Comparison of ENCODE assay signal across 9 cellular contexts in genomic region chr10:5948999-5949759, GRCh38. TPM values are rescaled to one million over a fixed set of nuclear protein-coding genes. Genes with fewer than 3 reads are reported as not detected.
DNase-seq lines count a peak whose midpoint lies in the region; ATAC-seq and TF ChIP-seq lines count a peak whose summit lies in the region.
"Had no signal": no experiment of that assay in that cellular context is flagged by ENCODE, and none has a peak within 500 bp of the region (broad histone marks: within the 10 kb centered on the region; RNA-seq: fewer than 3 reads in every experiment).

No MANE protein-coding gene starts in this region.

- H4K20me1 ChIP-seq in GM23248 (ENCODE audit: insufficient read depth): no peaks in the 10 kb centered on the region

- no peaks in the 10 kb centered on the region for H3K79me2 ChIP-seq in GM23248 (ENCODE audit: insufficient read depth)

- H3K4me3 Mint-ChIP-seq in T-helper 17 cell: no peak overlapping the region

- in situ Hi-C loops in GM23248 (cut with MboI): no loop called here

- TF ChIP-seq CTCF in lung (IDR thresholded peaks at IDR 0.05; ENCODE audit: control extremely low read depth, extremely low read depth): peak; percentile 36
- peak in 2 of 3 experiments; percentile 23 to 25 for TF ChIP-seq CTCF in vagina (IDR thresholded peaks at IDR 0.05)

- H3K4me1 ChIP-seq in GM23248 (ENCODE audit: insufficient read depth): peaks cover 34% of the 10 kb centered on the region
- H3K4me1 ChIP-seq in lung (ENCODE audit: control insufficient read depth in 2 of 2, insufficient read depth in 2 of 2, low read length in 2 of 2): peaks cover 0 to 7% of the 10 kb centered on the region in 2 donors
- peaks cover 33% of the 10 kb centered on the region for H3K4me1 ChIP-seq in vagina

- 54 to 58% methylated on average over 14 of the region's 14 CpGs for WGBS in GM23248 (ENCODE audit: low coverage in 1 of 2, low lambda C conversion rate in 2 of 2, missing lambda C conversion rate in 2 of 2), 2 experiments
- WGBS in lung, 2 donors: 56 to 59% methylated on average over 14 of the region's 14 CpGs

- H3K36me3 ChIP-seq in GM23248 (ENCODE audit: low read depth): no peaks in the 10 kb centered on the region
- H3K36me3 ChIP-seq in lung (ENCODE audit: control insufficient read depth in 2 of 2, insufficient read depth in 2 of 2, low read length in 2 of 2): peaks cover 0 to 9% of the 10 kb centered on the region in 2 donors
- no peaks in the 10 kb centered on the region for H3K36me3 ChIP-seq in vagina

- H3K27ac ChIP-seq in GM23248 (no peak overlapping the region), lung (ENCODE audit: low read depth in 1 of 2, low read length in 1 of 2) (peak overlapping the region in 1 of 2 donors; percentile 60), vagina (peak overlapping the region; percentile 58)
- H3K27ac ChIP-seq: gastrocnemius medialis had no signal

- H2AFZ ChIP-seq in GM23248: no peak overlapping the region

- peaks cover 22% of the 10 kb centered on the region for H3F3A ChIP-seq in GM23248 (ENCODE audit: insufficient read depth)

- intact Hi-C loops in vagina (cut with DNase I): no loop called here

- no peaks in the 10 kb centered on the region for H3K36me3 Mint-ChIP-seq in T-helper 17 cell (ENCODE audit: low read depth)

- H3K9me2 ChIP-seq in GM23248 (ENCODE audit: insufficient read depth): no peaks in the 10 kb centered on the region

- H3K9me3 ChIP-seq in GM23248 (ENCODE audit: low read depth) (no peaks in the 10 kb centered on the region), lung (ENCODE audit: control insufficient read depth in 2 of 2, insufficient read depth in 1 of 2, low read length in 1 of 2) (no peaks in the 10 kb centered on the region), vagina (no peaks in the 10 kb centered on the region), T-helper 17 cell (ENCODE audit: control insufficient read depth, low read length, poor library complexity, severe bottlenecking) (no peaks in the 10 kb centered on the region)
- H3K9me3 ChIP-seq: gastrocnemius medialis had no signal

- H3K27ac Mint-ChIP-seq in T-helper 17 cell: no peak overlapping the region

- no peaks in the 10 kb centered on the region for H3K27me3 Mint-ChIP-seq in T-helper 17 cell

- H3K27me3 ChIP-seq in GM23248 (replicated peaks; ENCODE audit: insufficient read depth) (no peaks in the 10 kb centered on the region), lung (ENCODE audit: control insufficient read depth, insufficient read depth) (no peaks in the 10 kb centered on the region), vagina (no peaks in the 10 kb centered on the region)
- H3K27me3 ChIP-seq: gastrocnemius medialis had no signal

- H3K4me3 ChIP-seq in GM23248 (no peak overlapping the region), lung (no peak overlapping the region), vagina (no peak overlapping the region)
- H3K4me3 ChIP-seq: gastrocnemius medialis had no signal

- peak; percentile 71 for DNase-seq in AG08396 (ENCODE audit: low spot score)
- peak; percentile 76 for DNase-seq in GM23248
- DNase-seq in SK-N-DZ (ENCODE audit: low spot score): peak; percentile 64
- peak; percentile 80 for DNase-seq in dermis blood vessel endothelial cell
- peak; percentile 65 for DNase-seq in lung (ENCODE audit: low spot score)
- DNase-seq in vagina (ENCODE audit: extremely low spot score in 2 of 2): no peak
- no peak for DNase-seq in NCI-H1694 (lab: John Stamatoyannopoulos, UW)
- no peak for DNase-seq in T-helper 17 cell

- no peak overlapping the region for H3K9ac ChIP-seq in GM23248

- no peak overlapping the region for H3K4me2 ChIP-seq in GM23248 (ENCODE audit: unreplicated experiment)

- ATAC-seq in lung (ENCODE audit: insufficient read depth, low FRiP score) (no peak), T-helper 17 cell (no peak)
- ATAC-seq: gastrocnemius medialis had no signal

- H3K4me1 Mint-ChIP-seq in T-helper 17 cell: peaks cover 14% of the 10 kb centered on the region

- no peak for TF ChIP-seq POLR2A in vagina (IDR thresholded peaks at IDR 0.05)

RNA-seq across cellular contexts. Expression of gene IL15RA, which starts 28.2 kb away (rescaled TPM):
- total RNA-seq in GM23248 (2014; rRNA removed; shearing (Covaris generic)): 0.89 and 7.0 TPM in 2 replicates
- polyA plus RNA-seq in GM23248 (2016; fragmentation: Nextera tagmentation; extraction: Ambion mirVana) (4.0 and 4.9 TPM in 2 replicates), lung (10 to 100 TPM; 25.5 to 67.7 TPM)
- not detected in 2 replicates for polyA plus RNA-seq in SK-N-DZ (2014; cell fraction: cytosol; rRNA removed)
- polyA plus RNA-seq in SK-N-DZ (2014; cell fraction: nucleus; rRNA removed): not detected in 2 replicates
- total RNA-seq in dermis blood vessel endothelial cell (13.9 and 15.7 TPM in 2 replicates), lung (10 to 100 TPM; 13.2 to 40.0 TPM), vagina (41.0 TPM), T-helper 17 cell (10 to 100 TPM; 12.6 to 13.0 TPM)

RNA-seq across cellular contexts. Expression of gene FBH1, which starts 59.1 kb away (rescaled TPM):
- 79.3 and 87.6 TPM in 2 replicates for total RNA-seq in GM23248 (2014; rRNA removed; shearing (Covaris generic))
- polyA plus RNA-seq in GM23248 (2016; fragmentation: Nextera tagmentation; extraction: Ambion mirVana) (66.4 and 71.4 TPM in 2 replicates), lung (10 to 100 TPM; 39.4 to 42.2 TPM)
- polyA plus RNA-seq in SK-N-DZ (2014; cell fraction: cytosol; rRNA removed): 89.4 and 98.7 TPM in 2 replicates
- polyA plus RNA-seq in SK-N-DZ (2014; cell fraction: nucleus; rRNA removed): 172 and 179 TPM in 2 replicates
- total RNA-seq in dermis blood vessel endothelial cell (127 and 145 TPM in 2 replicates), lung (10 to 100 TPM; 85.3 to 93.2 TPM), vagina (108 TPM), T-helper 17 cell (10 to 100 TPM; 51.6 to 69.0 TPM)

RNA-seq across cellular contexts. Expression of gene ANKRD16, which starts 59.5 kb away (rescaled TPM):
- 5.4 and 5.9 TPM in 2 replicates for total RNA-seq in GM23248 (2014; rRNA removed; shearing (Covaris generic))
- polyA plus RNA-seq in GM23248 (2016; fragmentation: Nextera tagmentation; extraction: Ambion mirVana) (2.7 and 3.1 TPM in 2 replicates), lung (1 to 10 TPM; 4.5 to 5.0 TPM)
- 16.8 and 24.1 TPM in 2 replicates for polyA plus RNA-seq in SK-N-DZ (2014; cell fraction: cytosol; rRNA removed)
- 28.1 and 32.7 TPM in 2 replicates for polyA plus RNA-seq in SK-N-DZ (2014; cell fraction: nucleus; rRNA removed)
- total RNA-seq in dermis blood vessel endothelial cell (5.8 and 7.0 TPM in 2 replicates), lung (10 to 100 TPM in 1 of 2 donors, 1 to 10 TPM in 1; 7.7 to 14.0 TPM), vagina (17.7 TPM), T-helper 17 cell (1 to 10 TPM; 3.2 to 4.0 TPM)

Comparison
In these comparisons a context has a peak if more than half of its experiments do, and no peak if none do; other contexts are left out.
1. DNase-seq: peak in AG08396 (single experiment), GM23248 (single experiment), SK-N-DZ (single experiment), dermis blood vessel endothelial cell (single experiment) and lung (single experiment); none in vagina (0 of 2), NCI-H1694 (single experiment) and T-helper 17 cell (0 of 3).